ENCODE assay signal across 9 cellular contexts in genomic region chrX:16771483-16772398, GRCh38. TPM values are rescaled to one million over a fixed set of nuclear protein-coding genes. Genes with fewer than 3 reads are reported as not detected.
DNase-seq lines count a peak whose midpoint lies in the region; ATAC-seq lines count a peak whose summit lies in the region.
"Had no signal": no experiment of that assay in that cellular context is flagged by ENCODE, and none has a peak within 500 bp of the region (broad histone marks: within the 10 kb centered on the region; RNA-seq: fewer than 3 reads in every experiment).

No MANE protein-coding gene starts in this region.

- no peak overlapping the region for H4K8ac ChIP-seq in mesenchymal stem cell (ENCODE audit: low read length)

- no peak overlapping the region for H4K91ac ChIP-seq in mesenchymal stem cell (ENCODE audit: low read length)

- H3K36me3 ChIP-seq in mesenchymal stem cell (ENCODE audit: control insufficient read depth in 1 of 2, insufficient read depth in 2 of 2, low read depth in 1 of 2, low read length in 2 of 2) = no peaks in the 10 kb centered on the region

- no peak overlapping the region for H2BK12ac ChIP-seq in mesenchymal stem cell (ENCODE audit: low read length in 2 of 2)

- no peak overlapping the region for H3K18ac ChIP-seq in mesenchymal stem cell (ENCODE audit: low read depth in 1 of 2, low read length in 2 of 2)

- H2BK120ac ChIP-seq in mesenchymal stem cell (ENCODE audit: low read depth, low read length) = no peak overlapping the region

- no peak overlapping the region for H3K23ac ChIP-seq in mesenchymal stem cell (ENCODE audit: low read length in 2 of 2)

- H3K4me1 ChIP-seq in mesenchymal stem cell (ENCODE audit: control insufficient read depth, insufficient read depth, low read depth, low read length) = no peaks in the 10 kb centered on the region

- H3K27me3 ChIP-seq in mesenchymal stem cell (ENCODE audit: control insufficient read depth in 1 of 2, insufficient read depth in 1 of 2, low read length in 2 of 2) = no peaks in the 10 kb centered on the region

- no peak overlapping the region for H2AFZ ChIP-seq in mesenchymal stem cell (ENCODE audit: low read depth, low read length)

- no peaks in the 10 kb centered on the region for H3K79me1 ChIP-seq in mesenchymal stem cell (replicated peaks; ENCODE audit: low read length, poor library complexity, severe bottlenecking)

- no peak overlapping the region for H3K4me2 ChIP-seq in mesenchymal stem cell (ENCODE audit: low read length, poor library complexity, severe bottlenecking)

- H3K4me3 Mint-ChIP-seq in activated T-helper 17 cell treated with anti-CD3 and anti-CD28 coated beads, Interleukin-2, amount 50 U/mL, for 72 hours = no peak overlapping the region
- no peak overlapping the region for H3K4me3 Mint-ChIP-seq in activated T-cell treated with anti-CD3 and anti-CD28 coated beads, Interleukin-2, amount 50 U/mL, for 4 hours

- WGBS in mesenchymal stem cell = 20% methylated on average over 7 of the region's 16 CpGs

- H3K9me3 ChIP-seq in mesenchymal stem cell (ENCODE audit: control insufficient read depth, low read length) = no peaks in the 10 kb centered on the region

- H3K9ac ChIP-seq in mesenchymal stem cell (ENCODE audit: low read length) = peak overlapping the region; percentile 67

- no peak overlapping the region for H2BK5ac ChIP-seq in mesenchymal stem cell (ENCODE audit: low read depth, low read length, poor library complexity, severe bottlenecking)

- no peak overlapping the region for H3K4me3 ChIP-seq in mesenchymal stem cell (ENCODE audit: insufficient read depth in 1 of 2, low read depth in 1 of 2, low read length in 2 of 2)

- no peak overlapping the region for H2AK5ac ChIP-seq in mesenchymal stem cell (ENCODE audit: low read length, severe bottlenecking)

- H3K14ac ChIP-seq in mesenchymal stem cell (ENCODE audit: low read length in 2 of 2) = no peak overlapping the region

- H3K27ac ChIP-seq in mesenchymal stem cell (ENCODE audit: low read length, poor library complexity, severe bottlenecking) = peak overlapping the region; percentile 64

- no peak overlapping the region for H3K27ac Mint-ChIP-seq in activated T-helper 17 cell treated with anti-CD3 and anti-CD28 coated beads, Interleukin-2, amount 50 U/mL, for 72 hours

- no peak overlapping the region for H2BK15ac ChIP-seq in mesenchymal stem cell (ENCODE audit: low read depth, poor library complexity, severe bottlenecking)

- DNase-seq in EL (peak; percentile 68), M059J (ENCODE audit: low read depth) (peak; percentile 29), amniotic stem cell (lab: John Stamatoyannopoulos, UW) (peak; percentile 1), mesenchymal stem cell (peak; percentile 88), GOT3 (lab: John Stamatoyannopoulos, UW) (no peak)
- no peak for DNase-seq in activated T-cell treated with anti-CD3 and anti-CD28 coated beads, Interleukin-2, amount 50 U/mL, for 4 hours

- no peak for ATAC-seq in HG02884 (IDR thresholded peaks at IDR 0.05; ENCODE audit: unreplicated experiment)
- no peak for ATAC-seq in activated T-helper 17 cell treated with anti-CD3 and anti-CD28 coated beads, Interleukin-2, amount 50 U/mL, for 72 hours (replicated peaks)
- no peak for ATAC-seq in activated T-cell treated with anti-CD3 and anti-CD28 coated beads, Interleukin-2, amount 50 U/mL, for 4 hours
- ATAC-seq: activated CD4-positive, CD25-positive, alpha-beta regulatory T cell treated with anti-CD3 and anti-CD28 coated beads, Interleukin-2, amount 50 U/mL, for 24 hours had no signal

- no peak overlapping the region for H3K4ac ChIP-seq in mesenchymal stem cell (ENCODE audit: low read depth in 1 of 2, low read length in 2 of 2)

- no peaks in the 10 kb centered on the region for H3K4me1 Mint-ChIP-seq in activated T-helper 17 cell treated with anti-CD3 and anti-CD28 coated beads, Interleukin-2, amount 50 U/mL, for 72 hours
- H3K4me1 Mint-ChIP-seq in activated T-cell treated with anti-CD3 and anti-CD28 coated beads, Interleukin-2, amount 50 U/mL, for 4 hours (ENCODE audit: low read depth) = no peaks in the 10 kb centered on the region

- no peaks in the 10 kb centered on the region for H3K36me3 Mint-ChIP-seq in activated T-helper 17 cell treated with anti-CD3 and anti-CD28 coated beads, Interleukin-2, amount 50 U/mL, for 72 hours (ENCODE audit: low read depth)
- no peaks in the 10 kb centered on the region for H3K36me3 Mint-ChIP-seq in activated T-cell treated with anti-CD3 and anti-CD28 coated beads, Interleukin-2, amount 50 U/mL, for 4 hours (ENCODE audit: insufficient read depth)

- H3K27me3 Mint-ChIP-seq in activated T-helper 17 cell treated with anti-CD3 and anti-CD28 coated beads, Interleukin-2, amount 50 U/mL, for 72 hours = no peaks in the 10 kb centered on the region
- H3K27me3 Mint-ChIP-seq in activated T-cell treated with anti-CD3 and anti-CD28 coated beads, Interleukin-2, amount 50 U/mL, for 4 hours (ENCODE audit: low read depth) = no peaks in the 10 kb centered on the region

- H3K9me3 Mint-ChIP-seq in activated T-helper 17 cell treated with anti-CD3 and anti-CD28 coated beads, Interleukin-2, amount 50 U/mL, for 72 hours = no peaks in the 10 kb centered on the region
- H3K9me3 Mint-ChIP-seq in activated T-cell treated with anti-CD3 and anti-CD28 coated beads, Interleukin-2, amount 50 U/mL, for 4 hours = no peaks in the 10 kb centered on the region

RNA-seq across cellular contexts. Expression of gene TXLNG, which starts 14.5 kb away (rescaled TPM):
- total RNA-seq in M059J (2014; rRNA removed; shearing (Covaris generic)) = 7.2 and 10.7 TPM in 2 replicates
- 7.6 TPM for polyA plus RNA-seq in mesenchymal stem cell (2013, experiment 1 of 2)
- 7.9 TPM for polyA plus RNA-seq in mesenchymal stem cell (2013, experiment 2 of 2)
- 10 to 100 TPM; 10.0 to 15.7 TPM for total RNA-seq in activated T-helper 17 cell treated with anti-CD3 and anti-CD28 coated beads, Interleukin-2, amount 50 U/mL, for 72 hours
- 10 to 100 TPM; 30.6 to 46.1 (median 31.3) TPM for total RNA-seq in activated T-cell treated with anti-CD3 and anti-CD28 coated beads, Interleukin-2, amount 50 U/mL, for 4 hours

RNA-seq across cellular contexts. Expression of gene SYAP1, which starts 52.3 kb away (rescaled TPM):
- 26.8 and 34.8 TPM in 2 replicates for total RNA-seq in M059J (2014; rRNA removed; shearing (Covaris generic))
- 20.9 TPM for polyA plus RNA-seq in mesenchymal stem cell (2013, experiment 1 of 2)
- polyA plus RNA-seq in mesenchymal stem cell (2013, experiment 2 of 2) = 21.5 TPM
- total RNA-seq in activated T-helper 17 cell treated with anti-CD3 and anti-CD28 coated beads, Interleukin-2, amount 50 U/mL, for 72 hours = 10 to 100 TPM; 14.7 to 17.3 TPM
- 10 to 100 TPM; 16.7 to 28.6 (median 19.3) TPM for total RNA-seq in activated T-cell treated with anti-CD3 and anti-CD28 coated beads, Interleukin-2, amount 50 U/mL, for 4 hours

RNA-seq across cellular contexts. Expression of gene CTPS2, which starts 59.3 kb away (rescaled TPM):
- 10.0 and 14.1 TPM in 2 replicates for total RNA-seq in M059J (2014; rRNA removed; shearing (Covaris generic))
- 7.2 TPM for polyA plus RNA-seq in mesenchymal stem cell (2013, experiment 1 of 2)
- 7.0 TPM for polyA plus RNA-seq in mesenchymal stem cell (2013, experiment 2 of 2)
- total RNA-seq in activated T-helper 17 cell treated with anti-CD3 and anti-CD28 coated beads, Interleukin-2, amount 50 U/mL, for 72 hours = 1 to 10 TPM; 2.0 to 3.3 TPM
- total RNA-seq in activated T-cell treated with anti-CD3 and anti-CD28 coated beads, Interleukin-2, amount 50 U/mL, for 4 hours = 1 to 10 TPM; 1.2 to 2.6 (median 1.5) TPM

Comparison
In these comparisons a context has a peak if more than half of its experiments do, and no peak if none do; other contexts are left out.
1. DNase-seq: peak in EL (single experiment), M059J (single experiment), amniotic stem cell (single experiment) and mesenchymal stem cell (single experiment); none in GOT3 (single experiment) and activated T-cell treated with anti-CD3 and anti-CD28 coated beads, Interleukin-2, amount 50 U/mL, for 4 hours (single experiment).